Comparison of ENCODE assay signal across 9 cellular contexts in the genomic region with DNA sequence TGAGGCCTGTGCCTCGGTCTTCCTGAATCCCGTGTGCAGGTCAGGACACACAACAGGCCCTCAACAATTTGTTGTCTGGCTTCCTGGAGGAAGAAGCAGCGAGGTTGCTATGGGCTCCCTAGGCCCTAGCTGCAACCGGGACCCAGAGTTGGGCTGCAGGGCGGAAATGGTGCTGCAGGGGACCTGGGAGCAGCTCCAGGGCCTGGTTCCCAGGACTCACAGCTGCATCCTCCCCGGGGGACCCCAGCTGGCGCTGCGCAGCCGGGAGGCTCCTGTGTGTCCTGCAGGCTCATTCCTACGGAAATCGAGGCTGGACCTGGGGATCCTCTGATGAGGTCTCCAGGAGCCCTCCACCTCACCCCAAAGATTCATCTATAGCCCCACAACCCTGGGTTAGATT. TPM values are rescaled to one million over a fixed set of nuclear protein-coding genes. Genes with fewer than 3 reads are reported as not detected.
DNase-seq lines count a peak whose midpoint lies in the region; ATAC-seq and TF ChIP-seq lines count a peak whose summit lies in the region.
"Had no signal": no experiment of that assay in that cellular context is flagged by ENCODE, and none has a peak within 500 bp of the region (broad histone marks: within the 10 kb centered on the region; RNA-seq: fewer than 3 reads in every experiment).

No MANE protein-coding gene starts in this region.

- peaks cover 26 to 31% of the 10 kb centered on the region in 2 donors for H3K4me1 ChIP-seq in gastrocnemius medialis

- ATAC-seq in T-helper 17 cell (no peak), Right ventricle myocardium superior (ENCODE audit: poor library complexity) (peak; percentile 13), gastrocnemius medialis (no peak)

- H3K9me3 ChIP-seq in T-helper 17 cell (ENCODE audit: control insufficient read depth, low read length, poor library complexity, severe bottlenecking) (no peaks in the 10 kb centered on the region), gastrocnemius medialis (no peaks in the 10 kb centered on the region)

- peak overlapping the region; percentile 100 for H3K27ac Mint-ChIP-seq in T-helper 17 cell

- DNase-seq in GF-D8 (lab: John Stamatoyannopoulos, UW), result peak; percentile 17
- no peak for DNase-seq in T-helper 17 cell
- peak; percentile 74 for DNase-seq in Right ventricle myocardium superior
- DNase-seq in gastrocnemius medialis, result peak in 1 of 2 donors; percentile 36
- no peak for DNase-seq in G401 (ENCODE audit: low spot score)
- DNase-seq in HPDE6-E6E7 (ENCODE audit: extremely low spot score), result no peak
- no peak for DNase-seq in NCI-H446 (lab: John Stamatoyannopoulos, UW)
- DNase-seq in medulla oblongata (ENCODE audit: extremely low spot score), result no peak
- DNase-seq: NCI-H1105 had no signal

- H3K4me1 Mint-ChIP-seq in T-helper 17 cell, result peaks cover 19% of the 10 kb centered on the region

- H3K27me3 Mint-ChIP-seq in T-helper 17 cell, result no peaks in the 10 kb centered on the region

- H3K27me3 ChIP-seq in gastrocnemius medialis, result no peaks in the 10 kb centered on the region

- peak overlapping the region; percentile 96 for H3K4me3 Mint-ChIP-seq in T-helper 17 cell

- H3K4me3 ChIP-seq in gastrocnemius medialis, result peak overlapping the region in 1 of 4 donors; percentile 73

- peak overlapping the region; percentile 77 to 83 (median 80) for H3K27ac ChIP-seq in gastrocnemius medialis

- intact Hi-C loops in Right ventricle myocardium superior (cut with DNase I), result no loop called here
- intact Hi-C loops in gastrocnemius medialis (cut with DNase I; ENCODE audit: low total_unique reads), result no loop called here

- no peak for TF ChIP-seq POLR2A in gastrocnemius medialis (IDR thresholded peaks at IDR 0.05)

- TF ChIP-seq CTCF in gastrocnemius medialis (IDR thresholded peaks at IDR 0.05 in 4 of 5, conservative IDR thresholded peaks at IDR 0.05 in 1 of 5), result no peak

- H3K36me3 ChIP-seq in gastrocnemius medialis, result no peaks in the 10 kb centered on the region

- in situ Hi-C loops in gastrocnemius medialis (cut with MboI; ENCODE audit: low sequenced_read_pairs in 4 of 4) (loop anchor here in 1 of 4 donors (10.0 to 25.0 kb wide), 2 partner anchors 64 to 376 kb away; no protein-coding TSS in a partner anchor), G401 (cut with HindIII; ENCODE audit: low sequenced_read_pairs) (no loop called here)

- H3K36me3 Mint-ChIP-seq in T-helper 17 cell (ENCODE audit: low read depth), result no peaks in the 10 kb centered on the region

RNA-seq across cellular contexts. Expression of a gene that starts 1.0 kb away (rescaled TPM):
- total RNA-seq in T-helper 17 cell (10 to 100 TPM; 14.9 to 18.3 TPM), Right ventricle myocardium superior (4.6 TPM), gastrocnemius medialis (1 to 10 TPM; 1.3 to 2.9 (median 1.7) TPM)
- 5.7 and 6.6 TPM in 2 replicates for total RNA-seq in G401 (2014; rRNA removed; shearing (Covaris generic))

RNA-seq across cellular contexts. Expression of a gene that starts 31.8 kb away (rescaled TPM):
- total RNA-seq in T-helper 17 cell (10 to 100 TPM; 33.9 to 37.9 TPM), Right ventricle myocardium superior (23.2 TPM), gastrocnemius medialis (10 to 100 TPM in 2 of 4 donors, 1 to 10 TPM in 2; 8.0 to 12.9 (median 10.1) TPM)
- 182 and 187 TPM in 2 replicates for total RNA-seq in G401 (2014; rRNA removed; shearing (Covaris generic))

Comparison
In these comparisons a context has a peak if more than half of its experiments do, and no peak if none do; other contexts are left out.
1. DNase-seq: peak in GF-D8 (single experiment) and Right ventricle myocardium superior (single experiment); none in T-helper 17 cell (0 of 3), G401 (single experiment), HPDE6-E6E7 (single experiment), NCI-H446 (0 of 2) and medulla oblongata (single experiment).